In genomic region chr21:14306143-14306907, GRCh38 we compare ENCODE assay signal across 12 cellular contexts.
DNase-seq lines count a peak whose midpoint lies in the region; ATAC-seq and TF ChIP-seq lines count a peak whose summit lies in the region.
"Had no signal": no experiment of that assay in that cellular context is flagged by ENCODE, and none has a peak within 500 bp of the region (broad histone marks: within the 10 kb centered on the region; RNA-seq: fewer than 3 reads in every experiment).

No MANE protein-coding gene starts in this region.

- ATAC-seq in activated CD8-positive, alpha-beta T cell treated with anti-CD3 and anti-CD28 coated beads for 36 hours: no peak
- ATAC-seq in activated CD8-positive, alpha-beta T cell treated with anti-CD3 and anti-CD28 coated beads, Interleukin-2, amount 10 ng/mL, durations not matched to agents 7 days and 5 days: no peak
- no peak for ATAC-seq in HG03457 (IDR thresholded peaks at IDR 0.05; ENCODE audit: unreplicated experiment)
- ATAC-seq: stimulated activated naive CD8-positive, alpha-beta T cell treated with anti-CD3 and anti-CD28 coated beads, Interleukin-15, amount 100 ng/mL, for 72 hours had no signal

- intact Hi-C loops in activated CD8-positive, alpha-beta T cell treated with anti-CD3 and anti-CD28 coated beads for 36 hours (cut with micrococcal nuclease): no loop called here

- no peak overlapping the region for H3K4me3 Mint-ChIP-seq in activated CD8-positive, alpha-beta T cell treated with anti-CD3 and anti-CD28 coated beads for 36 hours
- no peak overlapping the region for H3K4me3 Mint-ChIP-seq in activated CD8-positive, alpha-beta T cell treated with anti-CD3 and anti-CD28 coated beads, Interleukin-2, amount 10 ng/mL, durations not matched to agents 7 days and 5 days
- H3K4me3 Mint-ChIP-seq in type B pancreatic cell: no peak overlapping the region
- H3K4me3 Mint-ChIP-seq: CD4-positive, CD25-positive, alpha-beta regulatory T cell; stimulated activated naive CD8-positive, alpha-beta T cell treated with anti-CD3 and anti-CD28 coated beads, Interleukin-15, amount 100 ng/mL, for 72 hours had no signal

- H3K4me1 Mint-ChIP-seq in activated CD8-positive, alpha-beta T cell treated with anti-CD3 and anti-CD28 coated beads for 36 hours (ENCODE audit: low read depth): no peaks in the 10 kb centered on the region
- no peaks in the 10 kb centered on the region for H3K4me1 Mint-ChIP-seq in activated CD8-positive, alpha-beta T cell treated with anti-CD3 and anti-CD28 coated beads, Interleukin-2, amount 10 ng/mL, durations not matched to agents 7 days and 5 days (ENCODE audit: low read depth)
- H3K4me1 Mint-ChIP-seq in type B pancreatic cell (ENCODE audit: unreplicated experiment): no peaks in the 10 kb centered on the region
- H3K4me1 Mint-ChIP-seq: CD4-positive, CD25-positive, alpha-beta regulatory T cell; stimulated activated naive CD8-positive, alpha-beta T cell treated with anti-CD3 and anti-CD28 coated beads, Interleukin-15, amount 100 ng/mL, for 72 hours had no signal

- no peaks in the 10 kb centered on the region for H3K36me3 Mint-ChIP-seq in activated CD8-positive, alpha-beta T cell treated with anti-CD3 and anti-CD28 coated beads for 36 hours (ENCODE audit: low read depth)
- H3K36me3 Mint-ChIP-seq in activated CD8-positive, alpha-beta T cell treated with anti-CD3 and anti-CD28 coated beads, Interleukin-2, amount 10 ng/mL, durations not matched to agents 7 days and 5 days (ENCODE audit: low read depth): no peaks in the 10 kb centered on the region
- no peaks in the 10 kb centered on the region for H3K36me3 Mint-ChIP-seq in type B pancreatic cell
- H3K36me3 Mint-ChIP-seq: CD4-positive, CD25-positive, alpha-beta regulatory T cell had no signal

- no peaks in the 10 kb centered on the region for H3K9me3 Mint-ChIP-seq in activated CD8-positive, alpha-beta T cell treated with anti-CD3 and anti-CD28 coated beads for 36 hours
- H3K9me3 Mint-ChIP-seq in activated CD8-positive, alpha-beta T cell treated with anti-CD3 and anti-CD28 coated beads, Interleukin-2, amount 10 ng/mL, durations not matched to agents 7 days and 5 days (ENCODE audit: insufficient read depth): no peaks in the 10 kb centered on the region
- no peaks in the 10 kb centered on the region for H3K9me3 Mint-ChIP-seq in type B pancreatic cell
- H3K9me3 Mint-ChIP-seq: CD4-positive, CD25-positive, alpha-beta regulatory T cell; stimulated activated naive CD8-positive, alpha-beta T cell treated with anti-CD3 and anti-CD28 coated beads, Interleukin-15, amount 100 ng/mL, for 72 hours had no signal

- POLR2A ChIA-PET in activated CD8-positive, alpha-beta T cell treated with anti-CD3 and anti-CD28 coated beads for 36 hours (lab: Charles Lee): no interaction called here
- POLR2A ChIA-PET in activated CD8-positive, alpha-beta T cell treated with anti-CD3 and anti-CD28 coated beads, Interleukin-2, amount 10 ng/mL, durations not matched to agents 7 days and 5 days (lab: Charles Lee): no interaction called here

- H3K27ac Mint-ChIP-seq in activated CD8-positive, alpha-beta T cell treated with anti-CD3 and anti-CD28 coated beads for 36 hours: no peak overlapping the region
- no peak overlapping the region for H3K27ac Mint-ChIP-seq in activated CD8-positive, alpha-beta T cell treated with anti-CD3 and anti-CD28 coated beads, Interleukin-2, amount 10 ng/mL, durations not matched to agents 7 days and 5 days
- no peak overlapping the region for H3K27ac Mint-ChIP-seq in type B pancreatic cell
- H3K27ac Mint-ChIP-seq: CD4-positive, CD25-positive, alpha-beta regulatory T cell; stimulated activated naive CD8-positive, alpha-beta T cell treated with anti-CD3 and anti-CD28 coated beads, Interleukin-15, amount 100 ng/mL, for 72 hours had no signal

- H3K27me3 Mint-ChIP-seq in activated CD8-positive, alpha-beta T cell treated with anti-CD3 and anti-CD28 coated beads for 36 hours: peaks cover 7% of the 10 kb centered on the region
- peaks cover 6% of the 10 kb centered on the region for H3K27me3 Mint-ChIP-seq in activated CD8-positive, alpha-beta T cell treated with anti-CD3 and anti-CD28 coated beads, Interleukin-2, amount 10 ng/mL, durations not matched to agents 7 days and 5 days (ENCODE audit: low read depth)
- no peaks in the 10 kb centered on the region for H3K27me3 Mint-ChIP-seq in type B pancreatic cell
- H3K27me3 Mint-ChIP-seq: stimulated activated naive CD8-positive, alpha-beta T cell treated with anti-CD3 and anti-CD28 coated beads, Interleukin-15, amount 100 ng/mL, for 72 hours had no signal

- peak; percentile 29 for TF ChIP-seq CTCF in activated CD8-positive, alpha-beta T cell treated with anti-CD3 and anti-CD28 coated beads for 36 hours (IDR thresholded peaks at IDR 0.05)
- TF ChIP-seq CTCF in epithelial cell of proximal tubule (conservative IDR thresholded peaks at IDR 0.05; ENCODE audit: low read depth, low read length) (peak; percentile 20), type B pancreatic cell (conservative IDR thresholded peaks at IDR 0.05) (peak; percentile 43)

- no peak overlapping the region for H3K4me3 ChIP-seq in epithelial cell of proximal tubule (ENCODE audit: low read depth, low read length)
- H3K4me3 ChIP-seq: lung had no signal

- CTCF ChIA-PET in activated CD8-positive, alpha-beta T cell treated with anti-CD3 and anti-CD28 coated beads for 36 hours (lab: Charles Lee): interaction anchor here (0.8 to 1.3 kb wide), 4 partner anchors 11 to 364 kb away, joined by 3 to 4 read pairs (median 3); partner anchors contain the start of gene HSPA13
- CTCF ChIA-PET in activated CD8-positive, alpha-beta T cell treated with anti-CD3 and anti-CD28 coated beads, Interleukin-2, amount 10 ng/mL, durations not matched to agents 7 days and 5 days (lab: Charles Lee): interaction anchor here (1.1 to 1.4 kb wide), 2 partner anchors 10 to 76 kb away, joined by 3 to 4 read pairs; partner anchors contain the start of gene HSPA13

- no peak for DNase-seq in activated CD8-positive, alpha-beta T cell treated with anti-CD3 and anti-CD28 coated beads for 36 hours
- no peak for DNase-seq in activated CD8-positive, alpha-beta T cell treated with anti-CD3 and anti-CD28 coated beads, Interleukin-2, amount 10 ng/mL, durations not matched to agents 7 days and 5 days
- DNase-seq in OCI-M1 (lab: John Stamatoyannopoulos, UW) (peak; percentile 67), epithelial cell of proximal tubule (ENCODE audit: low read depth) (no peak), type B pancreatic cell (ENCODE audit: extremely low spot score, unreplicated experiment) (no peak), NCI-H2196 (lab: John Stamatoyannopoulos, UW; ENCODE audit: unreplicated experiment) (no peak), NCI-H526 treated with DMSO at 0.1 percent for 48 hours (lab: John Stamatoyannopoulos, UW) (no peak)
- DNase-seq: stimulated activated naive CD8-positive, alpha-beta T cell treated with anti-CD3 and anti-CD28 coated beads, Interleukin-15, amount 100 ng/mL, for 72 hours; T-helper 1 cell had no signal
